Comparison of ENCODE assay signal across 16 cellular contexts in genomic region chr13:42043676-42044075, GRCh38.
DNase-seq lines count a peak whose midpoint lies in the region; TF ChIP-seq lines count a peak whose summit lies in the region.
"Had no signal": no experiment of that assay in that cellular context is flagged by ENCODE, and none has a peak within 500 bp of the region (broad histone marks: within the 10 kb centered on the region; RNA-seq: fewer than 3 reads in every experiment).

No MANE protein-coding gene starts in this region.

- no peak for TF ChIP-seq CTCF in KMS-11 (conservative IDR thresholded peaks at IDR 0.05; ENCODE audit: low read depth, low read length)
- no peak for TF ChIP-seq CTCF in nephron (IDR thresholded peaks at IDR 0.05; ENCODE audit: unreplicated experiment in 3 of 3)
- no peak for TF ChIP-seq CTCF in foreskin fibroblast (IDR thresholded peaks at IDR 0.05; ENCODE audit: low read depth, low read length)

- no peak overlapping the region for H3K27ac Mint-ChIP-seq in nephron
- H3K27ac Mint-ChIP-seq: B cell; CD14-positive monocyte; CD8-positive, alpha-beta T cell had no signal

- H3K27ac ChIP-seq in BLaER1 (no peak overlapping the region), KMS-11 (no peak overlapping the region)
- H3K27ac ChIP-seq: 22Rv1; BLaER1 treated with 17β-estradiol and CSF1 and Interleukin-3, amounts not matched to agents 10 nM and 100 nM had no signal

- no peak overlapping the region for H2AFZ ChIP-seq in KMS-11 (ENCODE audit: low read depth)

- no peak overlapping the region for H3K4me3 ChIP-seq in BLaER1
- H3K4me3 ChIP-seq in KMS-11 (IDR thresholded peaks at IDR 0.05; ENCODE audit: insufficient read depth, low read depth, low read length) = no peak overlapping the region
- no peak overlapping the region for H3K4me3 ChIP-seq in foreskin fibroblast (ENCODE audit: low read depth in 1 of 2, low read length in 2 of 2)
- H3K4me3 ChIP-seq: BLaER1 treated with 17β-estradiol and CSF1 and Interleukin-3, amounts not matched to agents 10 nM and 100 nM had no signal

- H3K4me3 Mint-ChIP-seq in nephron = peak overlapping the region in 2 of 3 experiments; percentile 30 to 34
- H3K4me3 Mint-ChIP-seq: B cell; CD8-positive, alpha-beta T cell had no signal

- DNase-seq in NCI-H1417 (lab: John Stamatoyannopoulos, UW) = no peak
- DNase-seq in foreskin fibroblast = no peak
- no peak for DNase-seq in iPS-NIHi11 (ENCODE audit: low spot score)
- DNase-seq: Caco-2; CD8-positive, alpha-beta T cell; DMS153; DND-41; GOT3; HCEC 1CT had no signal

- H3K4me1 Mint-ChIP-seq in nephron = peaks cover 11% of the 10 kb centered on the region

- no peaks in the 10 kb centered on the region for H3K36me3 ChIP-seq in BLaER1
- no peaks in the 10 kb centered on the region for H3K36me3 ChIP-seq in KMS-11 (ENCODE audit: insufficient read depth)

- peaks cover 77% of the 10 kb centered on the region for H4K20me1 ChIP-seq in BLaER1
- no peaks in the 10 kb centered on the region for H4K20me1 ChIP-seq in KMS-11 (ENCODE audit: insufficient read depth)

- H3K4me2 ChIP-seq in BLaER1 (0 out of 2 replicates have a peak overlapping the region, but pooled peaks have one; percentile 83), KMS-11 (peak overlapping the region; percentile 86; the same call in 1 of the 2 replicates)

- H3K9me3 ChIP-seq in BLaER1 = no peaks in the 10 kb centered on the region
- H3K9me3 ChIP-seq: BLaER1 treated with 17β-estradiol and CSF1 and Interleukin-3, amounts not matched to agents 10 nM and 100 nM; Caco-2 had no signal

- peaks cover 44% of the 10 kb centered on the region for H3K27me3 Mint-ChIP-seq in nephron (ENCODE audit: low read depth)

- H3K27me3 ChIP-seq in BLaER1 (peaks cover 17% of the 10 kb centered on the region), KMS-11 (ENCODE audit: insufficient read depth, low read depth) (no peaks in the 10 kb centered on the region)

- H3K9ac ChIP-seq in BLaER1 (no peak overlapping the region), KMS-11 (no peak overlapping the region)

- no peaks in the 10 kb centered on the region for H3K36me3 Mint-ChIP-seq in nephron (ENCODE audit: low read depth)

- H3K4me1 ChIP-seq in BLaER1 (peaks cover 39% of the 10 kb centered on the region), KMS-11 (ENCODE audit: low read depth, poor library complexity, severe bottlenecking) (peaks cover 58% of the 10 kb centered on the region)

- H3K9me3 Mint-ChIP-seq in nephron = no peaks in the 10 kb centered on the region
- H3K9me3 Mint-ChIP-seq: CD8-positive, alpha-beta T cell had no signal

- peaks cover 78% of the 10 kb centered on the region for H3K79me2 ChIP-seq in KMS-11 (ENCODE audit: insufficient read depth, low read depth)
